In the genomic region with DNA sequence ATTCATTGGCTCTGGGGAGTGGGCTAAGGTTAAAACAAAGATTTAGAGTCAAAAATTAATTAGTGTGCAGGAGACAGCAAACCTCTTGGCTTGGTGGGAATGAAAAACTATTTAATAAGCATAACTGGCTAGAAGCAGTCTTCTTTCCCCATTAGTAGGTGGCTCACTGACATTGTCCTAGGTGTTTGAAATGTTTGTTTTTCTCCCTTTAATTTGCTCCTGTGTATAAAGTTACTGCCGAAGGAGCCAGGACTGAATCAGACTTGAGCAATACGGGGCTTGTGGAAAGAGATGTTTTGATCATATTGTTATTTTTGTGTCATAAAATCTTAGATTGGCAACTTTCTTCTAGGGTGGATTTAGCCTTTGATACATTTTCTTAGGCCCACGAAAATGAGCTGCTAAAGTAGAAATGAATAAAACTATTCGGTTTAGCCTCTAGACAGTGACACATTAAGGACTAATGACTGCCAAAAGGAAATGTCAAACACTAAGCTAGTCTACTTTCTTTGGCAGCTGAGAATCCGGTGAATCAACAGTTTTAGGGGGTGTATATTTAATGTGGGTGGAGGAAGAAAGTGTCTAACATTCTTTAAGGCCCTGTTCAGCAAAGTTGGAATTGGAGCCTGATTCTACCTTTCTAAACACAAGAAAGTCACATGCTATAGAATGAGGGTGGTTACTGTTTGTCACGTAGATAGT, we compare ENCODE assay signal across 11 cellular contexts. TPM values are rescaled to one million over a fixed set of nuclear protein-coding genes. Genes with fewer than 3 reads are reported as not detected.
DNase-seq lines count a peak whose midpoint lies in the region; ATAC-seq and TF ChIP-seq lines count a peak whose summit lies in the region.
"Had no signal": no experiment of that assay in that cellular context is flagged by ENCODE, and none has a peak within 500 bp of the region (broad histone marks: within the 10 kb centered on the region; RNA-seq: fewer than 3 reads in every experiment).

No MANE protein-coding gene starts in this region.

- H3K36me3 ChIP-seq in mammary epithelial cell (ENCODE audit: insufficient read depth, low read length): no peaks in the 10 kb centered on the region
- H3K36me3 ChIP-seq in thyroid gland: no peaks in the 10 kb centered on the region
- no peaks in the 10 kb centered on the region; the same call in 1 of the 2 replicates for H3K36me3 ChIP-seq in H7 (replicated peaks; ENCODE audit: control insufficient read depth, insufficient read depth, low read length)

- WGBS in mammary epithelial cell (ENCODE audit: low coverage, missing lambda C conversion rate): 0% methylated on average over 6 of the region's 6 CpGs
- WGBS in thyroid gland, 2 donors: 48 to 58% methylated on average over 6 of the region's 6 CpGs

- no peak for TF ChIP-seq POLR2A in thyroid gland (IDR thresholded peaks at IDR 0.05)

- peak overlapping the region; percentile 61 for H3K9ac ChIP-seq in mammary epithelial cell (ENCODE audit: insufficient read depth, low read length)

- ATAC-seq in HG03175 (IDR thresholded peaks at IDR 0.05; ENCODE audit: unreplicated experiment): no peak
- ATAC-seq: HCT116 had no signal

- no peaks in the 10 kb centered on the region for H3K27me3 ChIP-seq in mammary epithelial cell (ENCODE audit: insufficient read depth, low read length)
- no peaks in the 10 kb centered on the region for H3K27me3 ChIP-seq in thyroid gland
- no peaks in the 10 kb centered on the region for H3K27me3 ChIP-seq in H7 (ENCODE audit: control insufficient read depth, insufficient read depth, low read length)

- H3K79me2 ChIP-seq in mammary epithelial cell (ENCODE audit: insufficient read depth, low read length): peaks cover 90% of the 10 kb centered on the region

- H3K4me1 ChIP-seq in mammary epithelial cell (ENCODE audit: insufficient read depth, low read length) (peaks cover 29% of the 10 kb centered on the region), thyroid gland (peaks cover 46 to 61% of the 10 kb centered on the region in 2 donors)

- BruUV-seq in mammary epithelial cell (replicated peaks; lab: Mats Ljungman, UMichigan): TSS peak; percentile 69

- no peak overlapping the region for H2AFZ ChIP-seq in mammary epithelial cell (ENCODE audit: low read depth, low read length)

- no peak for TF ChIP-seq CTCF in mammary epithelial cell (conservative IDR thresholded peaks at IDR 0.05 in 1 of 2, IDR thresholded peaks at IDR 0.05 in 1 of 2; ENCODE audit: extremely low read depth in 1 of 2, insufficient read depth in 1 of 2, low read depth in 1 of 2, low read length in 2 of 2)
- TF ChIP-seq CTCF in thyroid gland (IDR thresholded peaks at IDR 0.05): no peak

- intact Hi-C loops in mammary epithelial cell (cut with micrococcal nuclease): no loop called here
- intact Hi-C loops in thyroid gland (cut with DNase I): no loop called here

- H3K27ac ChIP-seq in mammary epithelial cell (ENCODE audit: insufficient read depth, low read depth, low read length) (peak overlapping the region; percentile 90), thyroid gland (peak overlapping the region in 2 of 3 donors; percentile 20 to 40)

- no peaks in the 10 kb centered on the region for H3K9me3 ChIP-seq in mammary epithelial cell (replicated peaks; ENCODE audit: insufficient read depth, low read length)
- H3K9me3 ChIP-seq in thyroid gland: no peaks in the 10 kb centered on the region

- DNase-seq in HS-5 (ENCODE audit: low read depth): peak; percentile 58
- peak; percentile 86 for DNase-seq in mammary epithelial cell
- DNase-seq in iris pigment epithelial cell (ENCODE audit: low read depth): peak; percentile 87
- no peak for DNase-seq in thyroid gland
- DNase-seq in H7: no peak
- DNase-seq in T-helper 2 cell: no peak
- no peak for DNase-seq in DMS153 (lab: John Stamatoyannopoulos, UW)
- DNase-seq: activated CD4-positive, alpha-beta memory T cell treated with anti-CD3 and anti-CD28 coated beads, Interleukin-2, amount 10 ng/mL, durations not matched to agents 7 days and 5 days; NK-92 treated with Interleukin-12 subunit alpha and Interleukin-12 subunit beta, amount 100 ng/mL, for 24 hours had no signal

- CTCF ChIA-PET in mammary epithelial cell (lab: Charles Lee; ENCODE audit: low non-redundant PET): interaction anchor here (0.5 to 0.6 kb wide), 2 partner anchors 17 to 29 kb away, joined by 3 read pairs; no protein-coding TSS in a partner anchor

- peak overlapping the region in 2 of 3 experiments; percentile 5 to 7 for H3K4me3 ChIP-seq in mammary epithelial cell (replicated peaks in 1 of 3; ENCODE audit: insufficient read depth in 1 of 3, low read depth in 2 of 3, low read length in 3 of 3)
- H3K4me3 ChIP-seq in thyroid gland (replicated peaks in 1 of 3): no peak overlapping the region
- H3K4me3 ChIP-seq in H7 (ENCODE audit: insufficient read depth, low read depth, low read length): no peak overlapping the region

- peak overlapping the region; percentile 77 for H3K4me2 ChIP-seq in mammary epithelial cell (ENCODE audit: insufficient read depth, low read depth, low read length)

- dilution Hi-C loops in mammary epithelial cell (cut with HindIII; ENCODE audit: low sequenced_read_pairs): no loop called here

- H4K20me1 ChIP-seq in mammary epithelial cell (ENCODE audit: insufficient read depth, low read length): no peaks in the 10 kb centered on the region

- in situ Hi-C loops in mammary epithelial cell (cut with MboI; ENCODE audit: low sequenced_read_pairs in 2 of 2): no loop called here

RNA-seq across cellular contexts. Expression of a gene that starts 30.2 kb away (rescaled TPM):
- 1 to 10 TPM; 1.1 to 1.2 TPM for total RNA-seq in mammary epithelial cell
- 0.76 TPM for polyA plus RNA-seq in mammary epithelial cell
- 0.47 TPM for polyA minus RNA-seq in mammary epithelial cell
- total RNA-seq in thyroid gland: 1 to 10 TPM in 2 of 4 donors, under 1 TPM in 2; 0.20 to 1.2 (median 0.86) TPM
- not detected in 2 replicates for total RNA-seq in H7 (2014; rRNA removed; shearing (Covaris generic))

Comparison
In these comparisons a context has a peak if more than half of its experiments do, and no peak if none do; other contexts are left out.
1. DNase-seq: peak in HS-5 (single experiment), mammary epithelial cell (single experiment) and iris pigment epithelial cell (single experiment); none in thyroid gland (0 of 2), H7 (single experiment), T-helper 2 cell (0 of 5) and DMS153 (single experiment).
2. H3K4me3 ChIP-seq: peak in mammary epithelial cell (2 of 3); none in thyroid gland (0 of 3) and H7 (single experiment).